25 cellular contexts compared by ENCODE assay signal in the genomic region with DNA sequence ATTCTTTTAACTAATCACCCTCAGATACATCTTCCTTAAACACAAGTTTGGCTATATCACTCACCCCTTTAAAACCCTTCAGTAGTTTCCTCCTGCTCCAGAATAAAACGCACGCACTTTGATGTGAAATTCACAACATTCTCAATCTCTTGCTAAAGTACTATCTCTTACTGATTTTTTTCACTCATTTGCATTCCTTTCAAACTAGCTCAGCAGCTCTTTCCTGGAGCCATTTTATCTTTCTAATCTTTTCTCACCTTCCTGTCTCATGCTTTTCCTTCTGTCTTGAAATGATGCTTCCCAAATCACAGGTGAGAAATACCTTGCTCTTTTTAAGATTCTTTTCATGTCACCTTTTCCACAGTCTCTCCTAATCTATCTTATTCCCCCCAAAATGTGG.
"Had no signal": no experiment of that assay in that cellular context is flagged by ENCODE, and none has a peak within 500 bp of the region (broad histone marks: within the 10 kb centered on the region; RNA-seq: fewer than 3 reads in every experiment).

No MANE protein-coding gene starts in this region.

- DNase-seq: dermis blood vessel endothelial cell; effector memory CD4-positive, alpha-beta T cell; erythroblast; esophagus squamous epithelium; hypothalamus; immature natural killer cell; islet precursor cell; midbrain; naive thymus-derived CD4-positive, alpha-beta T cell; stimulated activated CD4-positive, alpha-beta T cell treated with anti-CD3 and anti-CD28 coated beads, Interleukin-12 subunit alpha, Interleukin-12 subunit beta, amount 100 ng/mL, for 4 hours; stimulated activated CD4-positive, alpha-beta T cell treated with anti-CD3 and anti-CD28 coated beads, Interleukin-1b, Interleukin-23, amount 100 ng/mL, for 48 hours; stimulated activated CD4-positive, alpha-beta T cell treated with anti-CD3 and anti-CD28 coated beads, Interleukin-4, amount 100 ng/mL, for 24 hours; stimulated activated naive CD8-positive, alpha-beta T cell treated with anti-CD3 and anti-CD28 coated beads, Interleukin-15, Interleukin-2, amounts not matched to agents 100 U/mL and 50 U/mL, for 24 hours; substantia nigra; testis; tibial artery; upper lobe of left lung had no signal

- H3K4me3 ChIP-seq: coronary artery, esophagus squamous epithelium, lung, neural progenitor cell, right atrium auricular region, smooth muscle cell, testis, tibial artery, upper lobe of left lung had no signal

- ATAC-seq: left lobe of liver; naive thymus-derived CD4-positive, alpha-beta T cell; sciatic nerve; stimulated activated effector memory CD8-positive, alpha-beta T cell treated with anti-CD3 and anti-CD28 coated beads, Interleukin-12 subunit alpha, Interleukin-12 subunit beta, amount 100 ng/mL, for 72 hours; stimulated activated naive CD8-positive, alpha-beta T cell treated with anti-CD3 and anti-CD28 coated beads, Interleukin-15, Interleukin-2, amounts not matched to agents 100 U/mL and 50 U/mL, for 24 hours had no signal
